10 cellular contexts compared by ENCODE assay signal in the genomic region with DNA sequence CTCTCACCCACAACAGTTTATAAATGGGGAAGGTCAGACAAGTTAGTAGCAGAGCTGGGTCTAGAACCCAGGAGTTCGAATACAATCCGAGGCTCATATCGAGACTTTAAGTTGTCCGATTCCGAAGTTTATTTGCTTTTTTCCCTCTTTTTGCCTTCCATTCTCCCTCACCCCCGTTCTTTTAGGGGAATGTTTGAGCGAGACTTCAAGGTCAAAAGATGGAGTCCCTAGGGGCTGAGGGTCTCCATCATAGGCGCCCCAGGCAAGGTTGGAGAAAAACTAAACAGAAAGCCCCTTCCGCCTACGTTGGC. TPM values are rescaled to one million over a fixed set of nuclear protein-coding genes. Genes with fewer than 3 reads are reported as not detected.
DNase-seq lines count a peak whose midpoint lies in the region; ATAC-seq and TF ChIP-seq lines count a peak whose summit lies in the region.
"Had no signal": no experiment of that assay in that cellular context is flagged by ENCODE, and none has a peak within 500 bp of the region (broad histone marks: within the 10 kb centered on the region; RNA-seq: fewer than 3 reads in every experiment).

No MANE protein-coding gene starts in this region.

- H3K36me3 Mint-ChIP-seq in dendritic cell treated with granulocyte-macrophage colony-stimulating factor and Interleukin-4, amounts not matched to agents 40 ng/mL and 50 ng/mL, for 4 days (ENCODE audit: low read depth), result peaks cover 78% of the 10 kb centered on the region
- H3K36me3 Mint-ChIP-seq in naive thymus-derived CD8-positive, alpha-beta T cell, result peaks cover 0 to 10% (median 0%) of the 10 kb centered on the region in 3 donors

- no peak for TF ChIP-seq CTCF in AG04450 (IDR thresholded peaks at IDR 0.05; ENCODE audit: low read depth, low read length)

- DNase-seq in AG04450 (ENCODE audit: low read depth, low spot score) (no peak), left lobe of liver (ENCODE audit: low spot score) (no peak), NCI-H510A (lab: John Stamatoyannopoulos, UW) (no peak), NCI-H187 treated with DMSO at 0.1 percent for 48 hours (lab: John Stamatoyannopoulos, UW) (no peak)
- DNase-seq in naive thymus-derived CD8-positive, alpha-beta T cell, result no peak

- H3K9me3 Mint-ChIP-seq in dendritic cell treated with granulocyte-macrophage colony-stimulating factor and Interleukin-4, amounts not matched to agents 40 ng/mL and 50 ng/mL, for 4 days, result no peaks in the 10 kb centered on the region
- no peaks in the 10 kb centered on the region for H3K9me3 Mint-ChIP-seq in naive thymus-derived CD8-positive, alpha-beta T cell

- no peaks in the 10 kb centered on the region for H3K27me3 ChIP-seq in AG04450 (ENCODE audit: control insufficient read depth, insufficient read depth, low read length)

- no peaks in the 10 kb centered on the region for H3K36me3 ChIP-seq in KOPT-K1 (ENCODE audit: insufficient read depth, low read length)

- no peaks in the 10 kb centered on the region for H3K27me3 Mint-ChIP-seq in dendritic cell treated with granulocyte-macrophage colony-stimulating factor and Interleukin-4, amounts not matched to agents 40 ng/mL and 50 ng/mL, for 4 days
- no peaks in the 10 kb centered on the region for H3K27me3 Mint-ChIP-seq in naive thymus-derived CD8-positive, alpha-beta T cell

- POLR2A ChIA-PET in AG04450 (lab: Yijun Ruan, JAX), result interaction anchor here (0.5 to 1.3 kb wide), 4 partner anchors 59 to 1216 kb away, joined by 3 to 12 read pairs (median 4); no protein-coding TSS in a partner anchor
- POLR2A ChIA-PET in naive thymus-derived CD8-positive, alpha-beta T cell (lab: Charles Lee), result interaction anchor here (0.7 to 2.6 kb wide), 3 partner anchors 9 to 1395 kb away, joined by 4 to 9 read pairs (median 5); no protein-coding TSS in a partner anchor

- peak overlapping the region; percentile 55 for H3K4me3 ChIP-seq in AG04450 (ENCODE audit: low read depth, low read length)

- peak overlapping the region; percentile 100 for H3K27ac Mint-ChIP-seq in dendritic cell treated with granulocyte-macrophage colony-stimulating factor and Interleukin-4, amounts not matched to agents 40 ng/mL and 50 ng/mL, for 4 days
- H3K27ac Mint-ChIP-seq in naive thymus-derived CD8-positive, alpha-beta T cell, result peak overlapping the region; percentile 83 to 100 (median 96)

- intact Hi-C loops in dendritic cell treated with granulocyte-macrophage colony-stimulating factor and Interleukin-4, amounts not matched to agents 40 ng/mL and 50 ng/mL, for 4 days (cut with micrococcal nuclease), result loop anchor here (2.0 kb wide), 1 partner anchor 1409 kb away; no protein-coding TSS in a partner anchor

- peak overlapping the region; percentile 87 for H3K4me3 Mint-ChIP-seq in dendritic cell treated with granulocyte-macrophage colony-stimulating factor and Interleukin-4, amounts not matched to agents 40 ng/mL and 50 ng/mL, for 4 days
- peak overlapping the region; percentile 94 to 100 (median 98) for H3K4me3 Mint-ChIP-seq in naive thymus-derived CD8-positive, alpha-beta T cell

- CTCF ChIA-PET in AG04450 (lab: Charles Lee), result interaction anchor here (0.7 to 6.4 kb wide), 15 partner anchors 9 to 1304 kb away, joined by 3 to 314 read pairs (median 4); partner anchors contain the start of gene LPP

- no peaks in the 10 kb centered on the region for H3K9me3 ChIP-seq in AG04450 (ENCODE audit: control insufficient read depth, insufficient read depth, low read length)
- no peaks in the 10 kb centered on the region for H3K9me3 ChIP-seq in KOPT-K1 (ENCODE audit: insufficient read depth, low read length, poor library complexity, severe bottlenecking)

- H3K27ac ChIP-seq in AG04450 (ENCODE audit: low read depth, low read length) (peak overlapping the region; percentile 91), KOPT-K1 (ENCODE audit: low read depth, low read length, poor library complexity, severe bottlenecking) (peak overlapping the region; percentile 99)

- peaks cover 76% of the 10 kb centered on the region for H3K4me1 Mint-ChIP-seq in dendritic cell treated with granulocyte-macrophage colony-stimulating factor and Interleukin-4, amounts not matched to agents 40 ng/mL and 50 ng/mL, for 4 days (ENCODE audit: low read depth)
- H3K4me1 Mint-ChIP-seq in naive thymus-derived CD8-positive, alpha-beta T cell, result peaks cover 32 to 56% (median 46%) of the 10 kb centered on the region in 4 donors

- no peak for ATAC-seq in naive thymus-derived CD8-positive, alpha-beta T cell
- ATAC-seq in left lobe of liver (no peak), GM18867 (IDR thresholded peaks at IDR 0.05; ENCODE audit: unreplicated experiment) (no peak)

RNA-seq across cellular contexts. Expression of gene BCL6, which starts 7.2 kb away (rescaled TPM):
- polyA plus RNA-seq in AG04450 (2011; rRNA removed), result 12.8 and 19.2 TPM in 2 replicates
- 38.5 and 41.9 TPM in 2 replicates for polyA minus RNA-seq in AG04450 (2011; rRNA and poly(A)+ RNA removed)
- total RNA-seq in naive thymus-derived CD8-positive, alpha-beta T cell, result 10 to 100 TPM; 21.3 to 23.0 TPM
- polyA plus RNA-seq in naive thymus-derived CD8-positive, alpha-beta T cell, result 1 to 10 TPM; 1.1 to 2.7 (median 2.3) TPM
- total RNA-seq in left lobe of liver, result 30.8 TPM

RNA-seq across cellular contexts. Expression of gene RTP2, which starts 35.7 kb away (rescaled TPM):
- not detected in 2 replicates for polyA plus RNA-seq in AG04450 (2011; rRNA removed)
- polyA minus RNA-seq in AG04450 (2011; rRNA and poly(A)+ RNA removed), result not detected in 2 replicates
- not detected for total RNA-seq in naive thymus-derived CD8-positive, alpha-beta T cell
- not detected for polyA plus RNA-seq in naive thymus-derived CD8-positive, alpha-beta T cell
- not detected for total RNA-seq in left lobe of liver
- total RNA-seq: pulmonary artery endothelial cell, RPMI7951 had no signal
